Comparison of ENCODE assay signal across 18 cellular contexts in genomic region chr15:49415638-49416037, GRCh38. TPM values are rescaled to one million over a fixed set of nuclear protein-coding genes. Genes with fewer than 3 reads are reported as not detected.
DNase-seq lines count a peak whose midpoint lies in the region; ATAC-seq and TF ChIP-seq lines count a peak whose summit lies in the region.
"Had no signal": no experiment of that assay in that cellular context is flagged by ENCODE, and none has a peak within 500 bp of the region (broad histone marks: within the 10 kb centered on the region; RNA-seq: fewer than 3 reads in every experiment).

No MANE protein-coding gene starts in this region.

- peak overlapping the region; percentile 74 for H3K4me2 ChIP-seq in PC-3 (ENCODE audit: low read length)

- no peaks in the 10 kb centered on the region for H4K20me1 ChIP-seq in PC-3 (ENCODE audit: low read length)

- CTCF ChIA-PET in PC-3 (lab: Charles Lee): no interaction called here
- CTCF ChIA-PET in activated CD8-positive, alpha-beta T cell treated with anti-CD3 and anti-CD28 coated beads, Interleukin-2, amount 10 ng/mL, durations not matched to agents 7 days and 5 days (lab: Charles Lee): no interaction called here

- H3K4me3 ChIP-seq in PC-3 (ENCODE audit: low read length): no peak overlapping the region
- H3K4me3 ChIP-seq: heart left ventricle, left lung had no signal

- no peaks in the 10 kb centered on the region for H3K79me2 ChIP-seq in PC-3 (ENCODE audit: low read length)

- ATAC-seq in PC-3 (peak; percentile 99), GM19395 (IDR thresholded peaks at IDR 0.05; ENCODE audit: unreplicated experiment) (no peak), GM18498 (IDR thresholded peaks at IDR 0.05; ENCODE audit: unreplicated experiment) (no peak)
- ATAC-seq in activated CD8-positive, alpha-beta T cell treated with anti-CD3 and anti-CD28 coated beads, Interleukin-2, amount 10 ng/mL, durations not matched to agents 7 days and 5 days: no peak
- ATAC-seq: activated T-cell treated with anti-CD3 and anti-CD28 coated beads, Interleukin-2, amount 50 U/mL, for 72 hours; heart left ventricle; left lung; stimulated activated naive B cell treated with anti-CD40 and anti-IgM and Interleukin-4, amounts not matched to agents 10 μg/mL and 1 μg/mL and 100 μg/mL, for 72 hours had no signal

- no peaks in the 10 kb centered on the region for H3K36me3 ChIP-seq in PC-3 (ENCODE audit: low read depth, low read length)
- H3K36me3 ChIP-seq: heart left ventricle, left lung had no signal

- H3K27ac ChIP-seq in PC-3 (ENCODE audit: low read length): peak overlapping the region; percentile 70
- H3K27ac ChIP-seq: heart left ventricle, left lung had no signal

- H3K9me3 ChIP-seq in PC-3 (ENCODE audit: low read length): no peaks in the 10 kb centered on the region
- H3K9me3 ChIP-seq: left lung had no signal

- no peak overlapping the region for H3K9ac ChIP-seq in PC-3 (ENCODE audit: low read length)

- no peak for TF ChIP-seq CTCF in PC-3 (conservative IDR thresholded peaks at IDR 0.05; ENCODE audit: low read depth, low read length)

- DNase-seq in ELR (ENCODE audit: low read depth) (peak; percentile 93), PC-3 (peak; percentile 93), dedifferentiated amniotic fluid mesenchymal stem cell (ENCODE audit: extremely low spot score) (peak; percentile 76), non-pigmented ciliary epithelial cell (ENCODE audit: low read depth) (peak; percentile 73), NCI-H2029 (lab: John Stamatoyannopoulos, UW) (no peak)
- DNase-seq in activated CD8-positive, alpha-beta T cell treated with anti-CD3 and anti-CD28 coated beads, Interleukin-2, amount 10 ng/mL, durations not matched to agents 7 days and 5 days: no peak
- DNase-seq: activated CD4-positive, alpha-beta T cell treated with anti-CD3 and anti-CD28 coated beads, Interleukin-2, amount 10 ng/mL, durations not matched to agents 24 days and 14 days; activated T-cell treated with anti-CD3 and anti-CD28 coated beads, Interleukin-2, amount 50 U/mL, for 72 hours; effector CD8-positive, alpha-beta T cell; heart left ventricle; left lung; NCI-H187; NCI-H524 treated with DMSO at 0.1 percent for 48 hours; RPMI8226; stimulated activated naive B cell treated with anti-CD40 and anti-IgM and Interleukin-4, amounts not matched to agents 10 μg/mL and 1 μg/mL and 100 μg/mL, for 72 hours; T-helper 9 cell had no signal

- H2AFZ ChIP-seq in PC-3 (ENCODE audit: low read length): no peak overlapping the region

- peaks cover 16% of the 10 kb centered on the region for H3K27me3 Mint-ChIP-seq in activated CD8-positive, alpha-beta T cell treated with anti-CD3 and anti-CD28 coated beads, Interleukin-2, amount 10 ng/mL, durations not matched to agents 7 days and 5 days (ENCODE audit: low read depth)

- H3K36me3 Mint-ChIP-seq in activated CD8-positive, alpha-beta T cell treated with anti-CD3 and anti-CD28 coated beads, Interleukin-2, amount 10 ng/mL, durations not matched to agents 7 days and 5 days (ENCODE audit: low read depth): no peaks in the 10 kb centered on the region
- H3K36me3 Mint-ChIP-seq: stimulated activated naive B cell treated with anti-CD40 and anti-IgM and Interleukin-4, amounts not matched to agents 10 μg/mL and 1 μg/mL and 100 μg/mL, for 72 hours had no signal

- H3F3A ChIP-seq in PC-3 (ENCODE audit: low read length, unreplicated experiment): no peaks in the 10 kb centered on the region

- no peaks in the 10 kb centered on the region for H3K9me2 ChIP-seq in PC-3 (replicated peaks; ENCODE audit: low read length)

- H3K4me1 ChIP-seq in PC-3 (ENCODE audit: insufficient read depth, low read length): peaks cover 16% of the 10 kb centered on the region
- H3K4me1 ChIP-seq: heart left ventricle, left lung had no signal

- H3K4me1 Mint-ChIP-seq in activated CD8-positive, alpha-beta T cell treated with anti-CD3 and anti-CD28 coated beads, Interleukin-2, amount 10 ng/mL, durations not matched to agents 7 days and 5 days (ENCODE audit: low read depth): no peaks in the 10 kb centered on the region
- H3K4me1 Mint-ChIP-seq: activated CD4-positive, alpha-beta T cell treated with anti-CD3 and anti-CD28 coated beads, Interleukin-2, amount 10 ng/mL, durations not matched to agents 24 days and 14 days; stimulated activated naive B cell treated with anti-CD40 and anti-IgM and Interleukin-4, amounts not matched to agents 10 μg/mL and 1 μg/mL and 100 μg/mL, for 72 hours had no signal

- no peak overlapping the region for H3K27ac Mint-ChIP-seq in activated CD8-positive, alpha-beta T cell treated with anti-CD3 and anti-CD28 coated beads, Interleukin-2, amount 10 ng/mL, durations not matched to agents 7 days and 5 days
- H3K27ac Mint-ChIP-seq: activated CD4-positive, alpha-beta T cell treated with anti-CD3 and anti-CD28 coated beads, Interleukin-2, amount 10 ng/mL, durations not matched to agents 24 days and 14 days; activated T-cell treated with anti-CD3 and anti-CD28 coated beads, Interleukin-2, amount 50 U/mL, for 72 hours; stimulated activated naive B cell treated with anti-CD40 and anti-IgM and Interleukin-4, amounts not matched to agents 10 μg/mL and 1 μg/mL and 100 μg/mL, for 72 hours had no signal

- no peaks in the 10 kb centered on the region for H3K27me3 ChIP-seq in PC-3 (ENCODE audit: low read length)
- H3K27me3 ChIP-seq: heart left ventricle, left lung had no signal

- intact Hi-C loops in PC-3 (cut with micrococcal nuclease): loop anchor here (5.0 kb wide), 1 partner anchor 33 kb away; no protein-coding TSS in a partner anchor

- no peaks in the 10 kb centered on the region for H3K9me3 Mint-ChIP-seq in activated CD8-positive, alpha-beta T cell treated with anti-CD3 and anti-CD28 coated beads, Interleukin-2, amount 10 ng/mL, durations not matched to agents 7 days and 5 days (ENCODE audit: insufficient read depth)
- H3K9me3 Mint-ChIP-seq: activated CD4-positive, alpha-beta T cell treated with anti-CD3 and anti-CD28 coated beads, Interleukin-2, amount 10 ng/mL, durations not matched to agents 24 days and 14 days; activated T-cell treated with anti-CD3 and anti-CD28 coated beads, Interleukin-2, amount 50 U/mL, for 72 hours; stimulated activated naive B cell treated with anti-CD40 and anti-IgM and Interleukin-4, amounts not matched to agents 10 μg/mL and 1 μg/mL and 100 μg/mL, for 72 hours had no signal

- no TSS peak for BruUV-seq in PC-3 (replicated peaks; lab: Mats Ljungman, UMichigan)

- H3K4me3 Mint-ChIP-seq in activated CD8-positive, alpha-beta T cell treated with anti-CD3 and anti-CD28 coated beads, Interleukin-2, amount 10 ng/mL, durations not matched to agents 7 days and 5 days: no peak overlapping the region
- H3K4me3 Mint-ChIP-seq: activated CD4-positive, alpha-beta T cell treated with anti-CD3 and anti-CD28 coated beads, Interleukin-2, amount 10 ng/mL, durations not matched to agents 24 days and 14 days; activated T-cell treated with anti-CD3 and anti-CD28 coated beads, Interleukin-2, amount 50 U/mL, for 72 hours; stimulated activated naive B cell treated with anti-CD40 and anti-IgM and Interleukin-4, amounts not matched to agents 10 μg/mL and 1 μg/mL and 100 μg/mL, for 72 hours had no signal

- POLR2A ChIA-PET in PC-3 (lab: Charles Lee; ENCODE audit: unreplicated experiment): no interaction called here
- POLR2A ChIA-PET in activated CD8-positive, alpha-beta T cell treated with anti-CD3 and anti-CD28 coated beads, Interleukin-2, amount 10 ng/mL, durations not matched to agents 7 days and 5 days (lab: Charles Lee): no interaction called here

RNA-seq across cellular contexts. Expression of gene FGF7, which starts 7.4 kb away (rescaled TPM):
- not detected in 2 replicates for total RNA-seq in PC-3 (2014; rRNA removed)
- under 1 TPM in 1 of 2 experiments, not detected in 1; 0.11 TPM for total RNA-seq in activated CD8-positive, alpha-beta T cell treated with anti-CD3 and anti-CD28 coated beads, Interleukin-2, amount 10 ng/mL, durations not matched to agents 7 days and 5 days
- total RNA-seq: activated CD4-positive, alpha-beta T cell treated with anti-CD3 and anti-CD28 coated beads, Interleukin-2, amount 10 ng/mL, durations not matched to agents 24 days and 14 days; activated T-cell treated with anti-CD3 and anti-CD28 coated beads, Interleukin-2, amount 50 U/mL, for 72 hours had no signal

Comparison
In these comparisons a context has a peak if more than half of its experiments do, and no peak if none do; other contexts are left out.
1. DNase-seq: peak in ELR (single experiment), PC-3 (single experiment), dedifferentiated amniotic fluid mesenchymal stem cell (single experiment) and non-pigmented ciliary epithelial cell (single experiment); none in NCI-H2029 (single experiment) and activated CD8-positive, alpha-beta T cell treated with anti-CD3 and anti-CD28 coated beads, Interleukin-2, amount 10 ng/mL, durations not matched to agents 7 days and 5 days (single experiment).